11 cellular contexts compared by ENCODE assay signal in genomic region chr5:160812996-160813395, GRCh38. TPM values are rescaled to one million over a fixed set of nuclear protein-coding genes. Genes with fewer than 3 reads are reported as not detected.
"Had no signal": no experiment of that assay in that cellular context is flagged by ENCODE, and none has a peak within 500 bp of the region (broad histone marks: within the 10 kb centered on the region; RNA-seq: fewer than 3 reads in every experiment).

No MANE protein-coding gene starts in this region.

RNA-seq across cellular contexts. Expression of gene ATP10B, which starts 39.0 kb away (rescaled TPM):
- total RNA-seq: activated naive CD4-positive, alpha-beta T cell treated with anti-CD3 and anti-CD28 coated beads for 36 hours; activated naive CD4-positive, alpha-beta T cell treated with anti-CD3 and anti-CD28 coated beads, Interleukin-2, amount 50 U/mL, for 72 hours; activated naive CD8-positive, alpha-beta T cell treated with anti-CD3 and anti-CD28 coated beads for 36 hours; activated naive CD8-positive, alpha-beta T cell treated with anti-CD3 and anti-CD28 coated beads, Interleukin-2, amount 10 ng/mL, durations not matched to agents 7 days and 5 days; activated T-cell treated with anti-CD3 and anti-CD28 coated beads, Interleukin-2, amount 50 U/mL, for 72 hours; activated T-helper 1 cell treated with anti-CD3 and anti-CD28 coated beads, Interleukin-12 subunit alpha, Interleukin-12 subunit beta, Interleukin-2, Interleukin-4 antibody, amounts not matched to agents 30 ng/mL and 10 ng/mL and 1 ng/mL, durations not matched to agents 14 hours and 24 hours and 36 hours; activated T-helper 17 cell treated with anti-CD3 and anti-CD28 coated beads, Interleukin-2, amount 50 U/mL, for 72 hours; activated T-helper 2 cell treated with anti-CD3 and anti-CD28 coated beads, Interferon-gamma antibody, Interleukin-2, Interleukin-4, amounts not matched to agents 10 μg/mL and 5 μg/mL and 100 μg/mL, durations not matched to agents 14 hours and 24 hours and 36 hours; astrocyte; cardiac septum; chondrocyte had no signal
